Comparison of ENCODE assay signal across 8 cellular contexts in the genomic region with DNA sequence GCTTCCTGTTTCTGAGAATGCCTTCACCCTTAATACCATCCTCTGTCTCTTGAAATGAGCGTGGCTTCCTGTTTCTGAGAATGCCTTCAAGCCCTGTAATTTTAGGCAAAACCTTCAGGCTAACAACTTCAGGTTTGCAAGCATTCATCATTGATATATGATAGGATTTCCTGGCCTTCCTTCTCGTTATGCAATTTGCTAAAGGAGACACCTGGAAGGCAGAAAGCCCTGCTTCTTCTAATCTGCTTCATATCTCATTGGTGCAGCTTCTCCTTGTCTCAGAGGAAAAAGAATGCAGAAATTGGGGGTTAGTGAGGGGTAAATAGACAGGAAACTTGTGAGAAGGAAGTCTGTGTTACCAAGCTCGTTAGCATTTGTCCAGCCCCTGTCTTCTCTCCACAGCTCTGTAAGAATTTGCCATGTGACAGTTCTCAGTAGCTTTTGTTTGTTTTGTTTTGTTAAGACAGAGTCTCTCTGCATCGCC. TPM values are rescaled to one million over a fixed set of nuclear protein-coding genes. Genes with fewer than 3 reads are reported as not detected.
DNase-seq lines count a peak whose midpoint lies in the region; ATAC-seq lines count a peak whose summit lies in the region.

No MANE protein-coding gene starts in this region.

- no peaks in the 10 kb centered on the region for H3K79me1 ChIP-seq in mesenchymal stem cell (replicated peaks; ENCODE audit: low read length, poor library complexity, severe bottlenecking)

- POLR2A ChIA-PET in activated CD8-positive, alpha-beta T cell treated with anti-CD3 and anti-CD28 coated beads, Interleukin-2, amount 10 ng/mL, durations not matched to agents 7 days and 5 days (lab: Charles Lee), result interaction anchor here (0.6 to 4.6 kb wide), 11 partner anchors 9 to 118 kb away, joined by 3 to 40 read pairs (median 3); partner anchors contain the start of genes TMF1 and UBA3

- H2BK15ac ChIP-seq in mesenchymal stem cell (ENCODE audit: low read depth, poor library complexity, severe bottlenecking), result no peak overlapping the region

- peak overlapping the region in 1 of 2 experiments; percentile 56 for H3K4ac ChIP-seq in mesenchymal stem cell (ENCODE audit: low read depth in 1 of 2, low read length in 2 of 2)

- no peak overlapping the region for H2BK5ac ChIP-seq in mesenchymal stem cell (ENCODE audit: low read depth, low read length, poor library complexity, severe bottlenecking)

- H3K18ac ChIP-seq in mesenchymal stem cell (ENCODE audit: low read depth in 1 of 2, low read length in 2 of 2), result peak overlapping the region in 1 of 2 experiments; percentile 9

- H3K27me3 ChIP-seq in mesenchymal stem cell (ENCODE audit: control insufficient read depth in 1 of 2, insufficient read depth in 1 of 2, low read length in 2 of 2), result no peaks in the 10 kb centered on the region

- DNase-seq in C1 segment of cervical spinal cord (lab: John Stamatoyannopoulos, UW), result peak in 9 of 14 donors; percentile 3 to 56 (median 23)
- peak; percentile 55 for DNase-seq in activated CD8-positive, alpha-beta T cell treated with anti-CD3 and anti-CD28 coated beads, Interleukin-2, amount 10 ng/mL, durations not matched to agents 7 days and 5 days
- DNase-seq in mesenchymal stem cell, result peak; percentile 37
- DNase-seq in T-helper 9 cell, result no peak
- no peak for DNase-seq in NCI-H146 (lab: John Stamatoyannopoulos, UW)
- no peak for DNase-seq in LoVo (ENCODE audit: low spot score)

- peaks cover 23% of the 10 kb centered on the region for H3K4me1 ChIP-seq in mesenchymal stem cell (ENCODE audit: control insufficient read depth, insufficient read depth, low read depth, low read length)

- peaks cover 4 to 49% of the 10 kb centered on the region in 2 experiments for H3K36me3 ChIP-seq in mesenchymal stem cell (ENCODE audit: control insufficient read depth in 1 of 2, insufficient read depth in 2 of 2, low read depth in 1 of 2, low read length in 2 of 2)

- CTCF ChIA-PET in activated CD8-positive, alpha-beta T cell treated with anti-CD3 and anti-CD28 coated beads, Interleukin-2, amount 10 ng/mL, durations not matched to agents 7 days and 5 days (lab: Charles Lee), result interaction anchor here (0.8 to 3.7 kb wide), 6 partner anchors 22 to 111 kb away, joined by 3 to 20 read pairs (median 6); partner anchors contain the start of gene TMF1

- no peaks in the 10 kb centered on the region for H3K9me3 ChIP-seq in mesenchymal stem cell (ENCODE audit: control insufficient read depth, low read length)

- no peaks in the 10 kb centered on the region for H3K27me3 Mint-ChIP-seq in activated CD8-positive, alpha-beta T cell treated with anti-CD3 and anti-CD28 coated beads, Interleukin-2, amount 10 ng/mL, durations not matched to agents 7 days and 5 days (ENCODE audit: low read depth)

- H3K23ac ChIP-seq in mesenchymal stem cell (ENCODE audit: low read length in 2 of 2), result no peak overlapping the region

- H2BK120ac ChIP-seq in mesenchymal stem cell (ENCODE audit: low read depth, low read length), result peak overlapping the region; percentile 88

- no peak overlapping the region for H2AK5ac ChIP-seq in mesenchymal stem cell (ENCODE audit: low read length, severe bottlenecking)

- peak overlapping the region; percentile 88 for H3K27ac Mint-ChIP-seq in activated CD8-positive, alpha-beta T cell treated with anti-CD3 and anti-CD28 coated beads, Interleukin-2, amount 10 ng/mL, durations not matched to agents 7 days and 5 days

- no peak overlapping the region for H4K8ac ChIP-seq in mesenchymal stem cell (ENCODE audit: low read length)

- H3K4me3 Mint-ChIP-seq in activated CD8-positive, alpha-beta T cell treated with anti-CD3 and anti-CD28 coated beads, Interleukin-2, amount 10 ng/mL, durations not matched to agents 7 days and 5 days, result peak overlapping the region; percentile 81

- H3K4me2 ChIP-seq in mesenchymal stem cell (ENCODE audit: low read length, poor library complexity, severe bottlenecking), result no peak overlapping the region

- peak overlapping the region; percentile 48 for H3K27ac ChIP-seq in mesenchymal stem cell (ENCODE audit: low read length, poor library complexity, severe bottlenecking)

- no peak overlapping the region for H4K91ac ChIP-seq in mesenchymal stem cell (ENCODE audit: low read length)

- H3K4me3 ChIP-seq in mesenchymal stem cell (ENCODE audit: insufficient read depth in 1 of 2, low read depth in 1 of 2, low read length in 2 of 2), result no peak overlapping the region

- no peak overlapping the region for H2BK12ac ChIP-seq in mesenchymal stem cell (ENCODE audit: low read length in 2 of 2)

- H3K36me3 Mint-ChIP-seq in activated CD8-positive, alpha-beta T cell treated with anti-CD3 and anti-CD28 coated beads, Interleukin-2, amount 10 ng/mL, durations not matched to agents 7 days and 5 days (ENCODE audit: low read depth), result peaks cover 74% of the 10 kb centered on the region

- H3K9me3 Mint-ChIP-seq in activated CD8-positive, alpha-beta T cell treated with anti-CD3 and anti-CD28 coated beads, Interleukin-2, amount 10 ng/mL, durations not matched to agents 7 days and 5 days (ENCODE audit: insufficient read depth), result no peaks in the 10 kb centered on the region

- H3K9ac ChIP-seq in mesenchymal stem cell (ENCODE audit: low read length), result no peak overlapping the region

- peak; percentile 78 for ATAC-seq in GM19395 (IDR thresholded peaks at IDR 0.05; ENCODE audit: unreplicated experiment)
- peak; percentile 65 for ATAC-seq in HG03460 (IDR thresholded peaks at IDR 0.05; ENCODE audit: unreplicated experiment)
- ATAC-seq in activated CD8-positive, alpha-beta T cell treated with anti-CD3 and anti-CD28 coated beads, Interleukin-2, amount 10 ng/mL, durations not matched to agents 7 days and 5 days, result peak; percentile 70

- 19% methylated on average over 3 of the region's 4 CpGs for WGBS in mesenchymal stem cell

- H3K4me1 Mint-ChIP-seq in activated CD8-positive, alpha-beta T cell treated with anti-CD3 and anti-CD28 coated beads, Interleukin-2, amount 10 ng/mL, durations not matched to agents 7 days and 5 days (ENCODE audit: low read depth), result peaks cover 84% of the 10 kb centered on the region

- H2AFZ ChIP-seq in mesenchymal stem cell (ENCODE audit: low read depth, low read length), result no peak overlapping the region

- no peak overlapping the region for H3K14ac ChIP-seq in mesenchymal stem cell (ENCODE audit: low read length in 2 of 2)

RNA-seq across cellular contexts. Expression of gene ARL6IP5, which starts 7.3 kb away (rescaled TPM):
- total RNA-seq in activated CD8-positive, alpha-beta T cell treated with anti-CD3 and anti-CD28 coated beads, Interleukin-2, amount 10 ng/mL, durations not matched to agents 7 days and 5 days, result 100 to 1,000 TPM; 148 to 153 TPM
- 119 TPM for polyA plus RNA-seq in mesenchymal stem cell (2013, experiment 1 of 2)
- 122 TPM for polyA plus RNA-seq in mesenchymal stem cell (2013, experiment 2 of 2)

RNA-seq across cellular contexts. Expression of gene UBA3, which starts 11.9 kb away (rescaled TPM):
- total RNA-seq in activated CD8-positive, alpha-beta T cell treated with anti-CD3 and anti-CD28 coated beads, Interleukin-2, amount 10 ng/mL, durations not matched to agents 7 days and 5 days, result 100 to 1,000 TPM in 1 of 2 experiments, 10 to 100 TPM in 1; 95.5 to 101 TPM
- polyA plus RNA-seq in mesenchymal stem cell (2013, experiment 1 of 2), result 37.9 TPM
- 37.7 TPM for polyA plus RNA-seq in mesenchymal stem cell (2013, experiment 2 of 2)

RNA-seq across cellular contexts. Expression of gene LMOD3, which starts 30.3 kb away (rescaled TPM):
- not detected for total RNA-seq in activated CD8-positive, alpha-beta T cell treated with anti-CD3 and anti-CD28 coated beads, Interleukin-2, amount 10 ng/mL, durations not matched to agents 7 days and 5 days
- polyA plus RNA-seq in mesenchymal stem cell (2013, experiment 1 of 2), result 0.32 TPM
- 0.41 TPM for polyA plus RNA-seq in mesenchymal stem cell (2013, experiment 2 of 2)

RNA-seq across cellular contexts. Expression of gene TMF1, which starts 39.9 kb away (rescaled TPM):
- total RNA-seq in activated CD8-positive, alpha-beta T cell treated with anti-CD3 and anti-CD28 coated beads, Interleukin-2, amount 10 ng/mL, durations not matched to agents 7 days and 5 days, result 10 to 100 TPM; 47.5 to 49.3 TPM
- 26.6 TPM for polyA plus RNA-seq in mesenchymal stem cell (2013, experiment 1 of 2)
- polyA plus RNA-seq in mesenchymal stem cell (2013, experiment 2 of 2), result 27.0 TPM

Comparison
In these comparisons a context has a peak if more than half of its experiments do, and no peak if none do; other contexts are left out.
1. DNase-seq: peak in C1 segment of cervical spinal cord (9 of 14), activated CD8-positive, alpha-beta T cell treated with anti-CD3 and anti-CD28 coated beads, Interleukin-2, amount 10 ng/mL, durations not matched to agents 7 days and 5 days (single experiment) and mesenchymal stem cell (single experiment); none in T-helper 9 cell (single experiment), NCI-H146 (single experiment) and LoVo (single experiment).
2. Peak in every context shown above with its lines, with median percentiles within 50 percentile points of each other: ATAC-seq.